Comparison of ENCODE assay signal across 19 cellular contexts in genomic region chr11:65581928-65582327, GRCh38. TPM values are rescaled to one million over a fixed set of nuclear protein-coding genes. Genes with fewer than 3 reads are reported as not detected.
DNase-seq lines count a peak whose midpoint lies in the region; ATAC-seq and TF ChIP-seq lines count a peak whose summit lies in the region.
"Had no signal": no experiment of that assay in that cellular context is flagged by ENCODE, and none has a peak within 500 bp of the region (broad histone marks: within the 10 kb centered on the region; RNA-seq: fewer than 3 reads in every experiment).

No MANE protein-coding gene starts in this region.

- peaks cover 44% of the 10 kb centered on the region for H3K79me2 ChIP-seq in MM.1S (ENCODE audit: low read length)

- no peak overlapping the region for H3K4me2 ChIP-seq in MM.1S (ENCODE audit: low read depth, low read length)

- H3F3A ChIP-seq in MM.1S (ENCODE audit: insufficient read depth, low read length): peaks cover 14% of the 10 kb centered on the region

- ATAC-seq in activated naive CD8-positive, alpha-beta T cell treated with anti-CD3 and anti-CD28 coated beads, Interleukin-2, amount 10 ng/mL, durations not matched to agents 7 days and 5 days (ENCODE audit: low read depth): no peak
- no peak for ATAC-seq in natural killer cell treated with Interleukin-12 subunit alpha and Interleukin-12 subunit beta and Interleukin-15 and Interleukin-18, amount 100 ng/mL, for 72 hours
- ATAC-seq: activated naive CD8-positive, alpha-beta T cell treated with anti-CD3 and anti-CD28 coated beads, Interleukin-2, amount 50 U/mL, for 24 hours; heart right ventricle; right cardiac atrium had no signal

- peaks cover 26% of the 10 kb centered on the region for H3K4me1 Mint-ChIP-seq in activated naive CD8-positive, alpha-beta T cell treated with anti-CD3 and anti-CD28 coated beads, Interleukin-2, amount 10 ng/mL, durations not matched to agents 7 days and 5 days
- peaks cover 21% of the 10 kb centered on the region for H3K4me1 Mint-ChIP-seq in activated naive CD8-positive, alpha-beta T cell treated with anti-CD3 and anti-CD28 coated beads for 36 hours
- peaks cover 38 to 54% of the 10 kb centered on the region in 2 donors for H3K4me1 Mint-ChIP-seq in natural killer cell treated with Interleukin-12 subunit alpha and Interleukin-12 subunit beta and Interleukin-15 and Interleukin-18, amount 100 ng/mL, for 72 hours (ENCODE audit: low read depth in 2 of 2)

- no peak overlapping the region for H2AFZ ChIP-seq in MM.1S (ENCODE audit: low read length)

- no peaks in the 10 kb centered on the region for H3K27me3 ChIP-seq in ascending aorta
- H3K27me3 ChIP-seq in MM.1S (replicated peaks; ENCODE audit: insufficient read depth, low read length): no peaks in the 10 kb centered on the region
- H3K27me3 ChIP-seq: colonic mucosa, heart right ventricle, thyroid gland had no signal

- TF ChIP-seq CTCF in ascending aorta (IDR thresholded peaks at IDR 0.05): no peak
- TF ChIP-seq CTCF in MM.1S (IDR thresholded peaks at IDR 0.05; ENCODE audit: low read length): no peak

- H3K4me3 ChIP-seq in ascending aorta (no peak overlapping the region), MM.1S (ENCODE audit: low read length) (no peak overlapping the region)
- H3K4me3 ChIP-seq: colonic mucosa, heart right ventricle, thyroid gland had no signal

- peaks cover 18% of the 10 kb centered on the region for H3K36me3 Mint-ChIP-seq in activated naive CD8-positive, alpha-beta T cell treated with anti-CD3 and anti-CD28 coated beads, Interleukin-2, amount 10 ng/mL, durations not matched to agents 7 days and 5 days
- H3K36me3 Mint-ChIP-seq in activated naive CD8-positive, alpha-beta T cell treated with anti-CD3 and anti-CD28 coated beads for 36 hours: peaks cover 16% of the 10 kb centered on the region
- no peaks in the 10 kb centered on the region for H3K36me3 Mint-ChIP-seq in natural killer cell treated with Interleukin-12 subunit alpha and Interleukin-12 subunit beta and Interleukin-15 and Interleukin-18, amount 100 ng/mL, for 72 hours

- no peaks in the 10 kb centered on the region for H4K20me1 ChIP-seq in MM.1S (ENCODE audit: insufficient read depth, low read length)

- H3K27me3 Mint-ChIP-seq in activated naive CD8-positive, alpha-beta T cell treated with anti-CD3 and anti-CD28 coated beads, Interleukin-2, amount 10 ng/mL, durations not matched to agents 7 days and 5 days: no peaks in the 10 kb centered on the region
- H3K27me3 Mint-ChIP-seq in activated naive CD8-positive, alpha-beta T cell treated with anti-CD3 and anti-CD28 coated beads for 36 hours: no peaks in the 10 kb centered on the region
- no peaks in the 10 kb centered on the region for H3K27me3 Mint-ChIP-seq in natural killer cell treated with Interleukin-12 subunit alpha and Interleukin-12 subunit beta and Interleukin-15 and Interleukin-18, amount 100 ng/mL, for 72 hours
- H3K27me3 Mint-ChIP-seq: activated naive CD8-positive, alpha-beta T cell treated with anti-CD3 and anti-CD28 coated beads, Interleukin-2, amount 50 U/mL, for 24 hours had no signal

- H3K9me2 ChIP-seq in MM.1S (replicated peaks; ENCODE audit: insufficient read depth, low read length): no peaks in the 10 kb centered on the region

- no peaks in the 10 kb centered on the region for H3K9me3 Mint-ChIP-seq in activated naive CD8-positive, alpha-beta T cell treated with anti-CD3 and anti-CD28 coated beads, Interleukin-2, amount 10 ng/mL, durations not matched to agents 7 days and 5 days
- H3K9me3 Mint-ChIP-seq in activated naive CD8-positive, alpha-beta T cell treated with anti-CD3 and anti-CD28 coated beads for 36 hours: no peaks in the 10 kb centered on the region
- H3K9me3 Mint-ChIP-seq in natural killer cell treated with Interleukin-12 subunit alpha and Interleukin-12 subunit beta and Interleukin-15 and Interleukin-18, amount 100 ng/mL, for 72 hours: no peaks in the 10 kb centered on the region
- H3K9me3 Mint-ChIP-seq: activated naive CD8-positive, alpha-beta T cell treated with anti-CD3 and anti-CD28 coated beads, Interleukin-2, amount 50 U/mL, for 24 hours had no signal

- H3K9me3 ChIP-seq in ascending aorta (no peaks in the 10 kb centered on the region), MM.1S (replicated peaks; ENCODE audit: insufficient read depth, low read length) (no peaks in the 10 kb centered on the region)
- H3K9me3 ChIP-seq: colonic mucosa, heart right ventricle, thyroid gland had no signal

- H3K4me1 ChIP-seq in ascending aorta (peaks cover 14 to 27% of the 10 kb centered on the region in 2 donors), MM.1S (ENCODE audit: low read length) (peaks cover 20% of the 10 kb centered on the region)

- H3K27ac Mint-ChIP-seq in activated naive CD8-positive, alpha-beta T cell treated with anti-CD3 and anti-CD28 coated beads, Interleukin-2, amount 10 ng/mL, durations not matched to agents 7 days and 5 days: peak overlapping the region; percentile 23
- H3K27ac Mint-ChIP-seq in activated naive CD8-positive, alpha-beta T cell treated with anti-CD3 and anti-CD28 coated beads for 36 hours: no peak overlapping the region
- peak overlapping the region; percentile 65 to 90 for H3K27ac Mint-ChIP-seq in natural killer cell treated with Interleukin-12 subunit alpha and Interleukin-12 subunit beta and Interleukin-15 and Interleukin-18, amount 100 ng/mL, for 72 hours
- H3K27ac Mint-ChIP-seq: activated naive CD8-positive, alpha-beta T cell treated with anti-CD3 and anti-CD28 coated beads, Interleukin-2, amount 50 U/mL, for 24 hours had no signal

- no peak overlapping the region for H3K9ac ChIP-seq in MM.1S (ENCODE audit: low read length)

- no peak overlapping the region for H3K4me3 Mint-ChIP-seq in activated naive CD8-positive, alpha-beta T cell treated with anti-CD3 and anti-CD28 coated beads, Interleukin-2, amount 10 ng/mL, durations not matched to agents 7 days and 5 days
- H3K4me3 Mint-ChIP-seq in activated naive CD8-positive, alpha-beta T cell treated with anti-CD3 and anti-CD28 coated beads for 36 hours: no peak overlapping the region
- no peak overlapping the region for H3K4me3 Mint-ChIP-seq in natural killer cell treated with Interleukin-12 subunit alpha and Interleukin-12 subunit beta and Interleukin-15 and Interleukin-18, amount 100 ng/mL, for 72 hours
- H3K4me3 Mint-ChIP-seq: activated naive CD8-positive, alpha-beta T cell treated with anti-CD3 and anti-CD28 coated beads, Interleukin-2, amount 50 U/mL, for 24 hours had no signal

- POLR2A ChIA-PET in activated naive CD8-positive, alpha-beta T cell treated with anti-CD3 and anti-CD28 coated beads, Interleukin-2, amount 10 ng/mL, durations not matched to agents 7 days and 5 days (lab: Charles Lee): interaction anchor here (0.7 kb wide), 1 partner anchor 42 kb away, joined by 3 read pairs; no protein-coding TSS in a partner anchor

- DNase-seq in activated naive CD8-positive, alpha-beta T cell treated with anti-CD3 and anti-CD28 coated beads, Interleukin-2, amount 10 ng/mL, durations not matched to agents 7 days and 5 days: no peak
- DNase-seq in activated naive CD8-positive, alpha-beta T cell treated with anti-CD3 and anti-CD28 coated beads for 36 hours: no peak
- DNase-seq in ascending aorta (ENCODE audit: low spot score in 2 of 2): no peak
- DNase-seq in natural killer cell treated with Interleukin-12 subunit alpha and Interleukin-12 subunit beta and Interleukin-15 and Interleukin-18, amount 100 ng/mL, for 72 hours (ENCODE audit: low spot score): no peak
- no peak for DNase-seq in SIG-M5 (lab: John Stamatoyannopoulos, UW)
- DNase-seq in NCI-H2081 (lab: John Stamatoyannopoulos, UW): no peak
- no peak for DNase-seq in NCI-H1436 treated with DMSO at 0.1 percent for 48 hours (lab: John Stamatoyannopoulos, UW)
- no peak for DNase-seq in MM.1S
- DNase-seq: activated naive CD8-positive, alpha-beta T cell treated with anti-CD3 and anti-CD28 coated beads, Interleukin-2, amount 50 U/mL, for 24 hours; colonic mucosa; DMS79 treated with DMSO at 0.1 percent for 48 hours; heart right ventricle; NCI-H1694; NCI-H748 treated with DMSO at 0.1 percent for 48 hours; occipital lobe; stimulated activated naive CD4-positive, alpha-beta T cell; SW 1271; thyroid gland had no signal

- intact Hi-C loops in ascending aorta (cut with DNase I): no loop called here

- peak overlapping the region; percentile 42 to 69 for H3K27ac ChIP-seq in ascending aorta
- H3K27ac ChIP-seq in MM.1S (ENCODE audit: low read length): no peak overlapping the region
- H3K27ac ChIP-seq: colonic mucosa, thyroid gland had no signal

- H3K36me3 ChIP-seq in ascending aorta: peaks cover 74 to 81% of the 10 kb centered on the region in 2 donors
- H3K36me3 ChIP-seq in MM.1S (replicated peaks; ENCODE audit: insufficient read depth, low read length): no peaks in the 10 kb centered on the region

RNA-seq across cellular contexts. Expression of gene EHBP1L1, which starts 6.1 kb away (rescaled TPM):
- 100 to 1,000 TPM; 118 to 120 TPM for total RNA-seq in activated naive CD8-positive, alpha-beta T cell treated with anti-CD3 and anti-CD28 coated beads, Interleukin-2, amount 10 ng/mL, durations not matched to agents 7 days and 5 days
- 10 to 100 TPM; 55.7 to 60.0 TPM for total RNA-seq in activated naive CD8-positive, alpha-beta T cell treated with anti-CD3 and anti-CD28 coated beads for 36 hours
- total RNA-seq in ascending aorta: 418 TPM
- 100 to 1,000 TPM; 156 to 188 TPM for total RNA-seq in natural killer cell treated with Interleukin-12 subunit alpha and Interleukin-12 subunit beta and Interleukin-15 and Interleukin-18, amount 100 ng/mL, for 72 hours

RNA-seq across cellular contexts. Expression of gene FAM89B, which starts 9.6 kb away (rescaled TPM):
- total RNA-seq in activated naive CD8-positive, alpha-beta T cell treated with anti-CD3 and anti-CD28 coated beads, Interleukin-2, amount 10 ng/mL, durations not matched to agents 7 days and 5 days: 10 to 100 TPM; 40.9 to 44.1 TPM
- total RNA-seq in activated naive CD8-positive, alpha-beta T cell treated with anti-CD3 and anti-CD28 coated beads for 36 hours: 10 to 100 TPM; 13.6 to 15.0 TPM
- total RNA-seq in ascending aorta: 104 TPM
- 10 to 100 TPM; 38.0 to 71.5 TPM for total RNA-seq in natural killer cell treated with Interleukin-12 subunit alpha and Interleukin-12 subunit beta and Interleukin-15 and Interleukin-18, amount 100 ng/mL, for 72 hours

RNA-seq across cellular contexts. Expression of gene ZNRD2, which starts 11.7 kb away (rescaled TPM):
- 10 to 100 TPM; 27.2 to 30.0 TPM for total RNA-seq in activated naive CD8-positive, alpha-beta T cell treated with anti-CD3 and anti-CD28 coated beads, Interleukin-2, amount 10 ng/mL, durations not matched to agents 7 days and 5 days
- total RNA-seq in activated naive CD8-positive, alpha-beta T cell treated with anti-CD3 and anti-CD28 coated beads for 36 hours: 10 to 100 TPM; 59.1 to 63.3 TPM
- total RNA-seq in ascending aorta: 157 TPM
- 10 to 100 TPM; 55.8 to 89.3 TPM for total RNA-seq in natural killer cell treated with Interleukin-12 subunit alpha and Interleukin-12 subunit beta and Interleukin-15 and Interleukin-18, amount 100 ng/mL, for 72 hours

RNA-seq across cellular contexts. Expression of gene KCNK7, which starts 13.7 kb away (rescaled TPM):
- 1 to 10 TPM in 1 of 2 experiments, under 1 TPM in 1; 0.96 to 1.0 TPM for total RNA-seq in activated naive CD8-positive, alpha-beta T cell treated with anti-CD3 and anti-CD28 coated beads, Interleukin-2, amount 10 ng/mL, durations not matched to agents 7 days and 5 days
- under 1 TPM; 0.37 to 0.62 TPM for total RNA-seq in activated naive CD8-positive, alpha-beta T cell treated with anti-CD3 and anti-CD28 coated beads for 36 hours
- not detected for total RNA-seq in ascending aorta
- total RNA-seq in natural killer cell treated with Interleukin-12 subunit alpha and Interleukin-12 subunit beta and Interleukin-15 and Interleukin-18, amount 100 ng/mL, for 72 hours: 1 to 10 TPM; 2.3 to 2.8 TPM

RNA-seq across cellular contexts. Expression of gene LTBP3, which starts 23.8 kb away (rescaled TPM):
- total RNA-seq in activated naive CD8-positive, alpha-beta T cell treated with anti-CD3 and anti-CD28 coated beads, Interleukin-2, amount 10 ng/mL, durations not matched to agents 7 days and 5 days: 100 to 1,000 TPM; 116 to 119 TPM
- 10 to 100 TPM; 35.5 to 36.0 TPM for total RNA-seq in activated naive CD8-positive, alpha-beta T cell treated with anti-CD3 and anti-CD28 coated beads for 36 hours
- total RNA-seq in ascending aorta: 702 TPM
- total RNA-seq in natural killer cell treated with Interleukin-12 subunit alpha and Interleukin-12 subunit beta and Interleukin-15 and Interleukin-18, amount 100 ng/mL, for 72 hours: 10 to 100 TPM; 42.3 to 60.2 TPM
